Comparison of ENCODE assay signal across 8 cellular contexts in the genomic region with DNA sequence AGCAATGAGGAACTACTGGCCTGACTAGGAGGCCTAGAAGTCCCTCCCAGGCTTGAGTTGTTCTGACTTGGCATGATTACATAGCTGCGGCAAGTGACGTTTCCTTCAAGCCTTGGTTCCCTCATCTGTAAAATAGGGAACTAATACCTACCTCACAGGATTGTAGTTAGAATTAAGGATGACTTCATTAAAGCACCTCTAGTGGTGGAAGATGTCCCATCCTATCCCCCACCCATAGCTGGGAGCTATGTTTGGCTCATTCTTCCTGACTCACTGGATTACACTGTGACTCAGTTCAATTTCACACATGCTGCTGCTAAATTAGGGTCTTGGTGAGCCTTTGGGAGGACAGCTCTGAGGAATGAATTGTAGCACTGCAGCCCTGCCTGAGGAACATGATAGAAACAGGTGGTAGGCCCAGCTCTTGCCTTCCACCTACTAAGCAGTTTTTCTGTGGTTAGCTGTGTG. TPM values are rescaled to one million over a fixed set of nuclear protein-coding genes. Genes with fewer than 3 reads are reported as not detected.
DNase-seq lines count a peak whose midpoint lies in the region; ATAC-seq and TF ChIP-seq lines count a peak whose summit lies in the region.

No MANE protein-coding gene starts in this region.

- H3K4me1 ChIP-seq in OCI-LY3 (ENCODE audit: low read length) (peaks cover 28% of the 10 kb centered on the region), esophagus muscularis mucosa (peaks cover 38 to 50% (median 44%) of the 10 kb centered on the region in 4 donors)

- DNase-seq in Ammon's horn (ENCODE audit: low spot score) (peak; percentile 65), epithelial cell of esophagus (ENCODE audit: low read depth) (peak; percentile 93), esophagus muscularis mucosa (ENCODE audit: extremely low spot score) (no peak)
- DNase-seq in stimulated activated effector memory CD8-positive, alpha-beta T cell treated with anti-CD3 and anti-CD28 coated beads, Interleukin-12 subunit alpha, Interleukin-12 subunit beta, amount 100 ng/mL, for 72 hours (ENCODE audit: low spot score in 2 of 2) = no peak

- H3K4me3 ChIP-seq in OCI-LY3 (ENCODE audit: low read length) = no peak overlapping the region
- H3K4me3 ChIP-seq in epithelial cell of esophagus (ENCODE audit: low read length) = no peak overlapping the region
- H3K4me3 ChIP-seq in esophagus muscularis mucosa = no peak overlapping the region

- 0 out of 2 replicates have a peak overlapping the region, but pooled peaks have one; percentile 21 for H3K27ac ChIP-seq in OCI-LY3 (ENCODE audit: low read length)
- peak overlapping the region in 1 of 4 donors; percentile 63 for H3K27ac ChIP-seq in esophagus muscularis mucosa (replicated peaks in 1 of 4)

- no peaks in the 10 kb centered on the region for H3K9me3 ChIP-seq in OCI-LY3 (ENCODE audit: insufficient read depth, low read length)
- H3K9me3 ChIP-seq in esophagus muscularis mucosa = no peaks in the 10 kb centered on the region

- no peak for TF ChIP-seq EP300 in esophagus muscularis mucosa (IDR thresholded peaks at IDR 0.05)

- H3K4me3 Mint-ChIP-seq in stimulated activated effector memory CD8-positive, alpha-beta T cell treated with anti-CD3 and anti-CD28 coated beads, Interleukin-12 subunit alpha, Interleukin-12 subunit beta, amount 100 ng/mL, for 72 hours = no peak overlapping the region

- TF ChIP-seq CTCF in OCI-LY3 (IDR thresholded peaks at IDR 0.05; ENCODE audit: low read depth, low read length) = peak; percentile 29
- TF ChIP-seq CTCF in epithelial cell of esophagus (IDR thresholded peaks at IDR 0.05; ENCODE audit: insufficient read depth, low read depth, low read length, missing control alignments) = peak; percentile 30
- no peak for TF ChIP-seq CTCF in esophagus muscularis mucosa (IDR thresholded peaks at IDR 0.05)

- intact Hi-C loops in esophagus muscularis mucosa (cut with DNase I) = no loop called here

- no peak overlapping the region for H3K4me2 ChIP-seq in OCI-LY3 (ENCODE audit: low read length)

- no peak overlapping the region for H3K27ac Mint-ChIP-seq in stimulated activated effector memory CD8-positive, alpha-beta T cell treated with anti-CD3 and anti-CD28 coated beads, Interleukin-12 subunit alpha, Interleukin-12 subunit beta, amount 100 ng/mL, for 72 hours

- H3K27me3 ChIP-seq in OCI-LY3 (ENCODE audit: low read depth, low read length) = peaks cover 10% of the 10 kb centered on the region; the same call in 1 of the 2 replicates
- no peaks in the 10 kb centered on the region for H3K27me3 ChIP-seq in esophagus muscularis mucosa

- 0 out of 2 replicates have a peak, but pooled peaks cover 2% of the 10 kb centered on the region for H4K20me1 ChIP-seq in OCI-LY3 (ENCODE audit: insufficient read depth, low read length)

- 77% methylated on average over 2 of the region's 2 CpGs for WGBS in esophagus muscularis mucosa

- no peaks in the 10 kb centered on the region for H3K9me3 Mint-ChIP-seq in stimulated activated effector memory CD8-positive, alpha-beta T cell treated with anti-CD3 and anti-CD28 coated beads, Interleukin-12 subunit alpha, Interleukin-12 subunit beta, amount 100 ng/mL, for 72 hours

- H3K36me3 ChIP-seq in OCI-LY3 (replicated peaks; ENCODE audit: low read depth, low read length) = peaks cover 21% of the 10 kb centered on the region
- H3K36me3 ChIP-seq in esophagus muscularis mucosa = no peaks in the 10 kb centered on the region

- no peak for TF ChIP-seq POLR2A in esophagus muscularis mucosa (IDR thresholded peaks at IDR 0.05; ENCODE audit: low read depth)

- H3K36me3 Mint-ChIP-seq in stimulated activated effector memory CD8-positive, alpha-beta T cell treated with anti-CD3 and anti-CD28 coated beads, Interleukin-12 subunit alpha, Interleukin-12 subunit beta, amount 100 ng/mL, for 72 hours = peaks cover 14% of the 10 kb centered on the region

- ATAC-seq in GM21423 (IDR thresholded peaks at IDR 0.05; ENCODE audit: unreplicated experiment) (peak; percentile 49), GM19467 (IDR thresholded peaks at IDR 0.05; ENCODE audit: unreplicated experiment) (no peak), GM19452 (IDR thresholded peaks at IDR 0.05; ENCODE audit: unreplicated experiment) (no peak)
- ATAC-seq in stimulated activated effector memory CD8-positive, alpha-beta T cell treated with anti-CD3 and anti-CD28 coated beads, Interleukin-12 subunit alpha, Interleukin-12 subunit beta, amount 100 ng/mL, for 72 hours = peak; percentile 38

- H3K4me1 Mint-ChIP-seq in stimulated activated effector memory CD8-positive, alpha-beta T cell treated with anti-CD3 and anti-CD28 coated beads, Interleukin-12 subunit alpha, Interleukin-12 subunit beta, amount 100 ng/mL, for 72 hours = no peaks in the 10 kb centered on the region

- H3K79me2 ChIP-seq in OCI-LY3 (ENCODE audit: low read length) = no peaks in the 10 kb centered on the region

- H3K9ac ChIP-seq in OCI-LY3 (ENCODE audit: low read length) = no peak overlapping the region

- H2AFZ ChIP-seq in OCI-LY3 (ENCODE audit: low read depth, low read length) = no peak overlapping the region

RNA-seq across cellular contexts. Expression of gene SHISA4, which starts 6.0 kb away (rescaled TPM):
- 10 to 100 TPM; 20.3 to 31.0 (median 28.5) TPM for total RNA-seq in esophagus muscularis mucosa

RNA-seq across cellular contexts. Expression of gene IPO9, which starts 53.7 kb away (rescaled TPM):
- 10 to 100 TPM; 17.4 to 31.8 (median 23.1) TPM for total RNA-seq in esophagus muscularis mucosa

Comparison
In these comparisons a context has a peak if more than half of its experiments do, and no peak if none do; other contexts are left out.
1. DNase-seq: peak in Ammon's horn (single experiment) and epithelial cell of esophagus (single experiment); none in stimulated activated effector memory CD8-positive, alpha-beta T cell treated with anti-CD3 and anti-CD28 coated beads, Interleukin-12 subunit alpha, Interleukin-12 subunit beta, amount 100 ng/mL, for 72 hours (0 of 2) and esophagus muscularis mucosa (single experiment).
2. ATAC-seq: peak in GM21423 (single experiment) and stimulated activated effector memory CD8-positive, alpha-beta T cell treated with anti-CD3 and anti-CD28 coated beads, Interleukin-12 subunit alpha, Interleukin-12 subunit beta, amount 100 ng/mL, for 72 hours (single experiment); none in GM19467 (single experiment) and GM19452 (single experiment).
3. CTCF ChIP-seq: peak in OCI-LY3 (single experiment) and epithelial cell of esophagus (single experiment); none in esophagus muscularis mucosa (0 of 3).